ENCODE assay signal across 8 cellular contexts in genomic region chr4:40897557-40898203, GRCh38.
DNase-seq lines count a peak whose midpoint lies in the region; ATAC-seq and TF ChIP-seq lines count a peak whose summit lies in the region.

No MANE protein-coding gene starts in this region.

- ATAC-seq in HG02973 (IDR thresholded peaks at IDR 0.05; ENCODE audit: unreplicated experiment) (peak; percentile 59), GM21717 (IDR thresholded peaks at IDR 0.05; ENCODE audit: unreplicated experiment) (no peak)

- in situ Hi-C loops in GM13976 (cut with MboI; ENCODE audit: low sequenced_read_pairs, unreplicated experiment): loop anchor here (10.0 kb wide), 1 partner anchor 163 kb away; no protein-coding TSS in a partner anchor

- H3K9me3 ChIP-seq in colonic mucosa: no peaks in the 10 kb centered on the region
- H3K9me3 ChIP-seq in liver (ENCODE audit: control insufficient read depth in 4 of 4, low read length in 3 of 4): no peaks in the 10 kb centered on the region

- H3K36me3 ChIP-seq in colonic mucosa (no peaks in the 10 kb centered on the region), liver (ENCODE audit: control insufficient read depth in 4 of 4, insufficient read depth in 3 of 4, low read depth in 1 of 4, low read length in 3 of 4) (peaks cover 2 to 11% (median 6%) of the 10 kb centered on the region in 4 donors)

- H3K27ac ChIP-seq in colonic mucosa (no peak overlapping the region), liver (ENCODE audit: low read depth in 1 of 2, low read length in 2 of 2) (no peak overlapping the region)

- 39% methylated on average over 10 of the region's 10 CpGs for WGBS in liver

- TF ChIP-seq CTCF in GM13976 (IDR thresholded peaks at IDR 0.05; ENCODE audit: borderline replicate concordance, control extremely low read depth, extremely low read depth, insufficient read depth, missing control alignments) (peak; percentile 75), colonic mucosa (IDR thresholded peaks at IDR 0.05) (peak; percentile 73), liver (IDR thresholded peaks at IDR 0.05; ENCODE audit: low read depth, low read length, missing input control) (peak; percentile 65)

- H3K4me1 ChIP-seq in colonic mucosa: no peaks in the 10 kb centered on the region
- no peaks in the 10 kb centered on the region for H3K4me1 ChIP-seq in liver (ENCODE audit: control insufficient read depth in 4 of 4, insufficient read depth in 4 of 4, low read length in 3 of 4)

- intact Hi-C loops in colonic mucosa (cut with DNase I): loop anchor here (5.0 kb wide), 1 partner anchor 160 kb away; no protein-coding TSS in a partner anchor

- no peak overlapping the region for H3K9ac ChIP-seq in colonic mucosa (ENCODE audit: low read depth in 2 of 2, low read length in 2 of 2)
- no peak overlapping the region for H3K9ac ChIP-seq in liver (ENCODE audit: low read depth in 1 of 2, low read length in 2 of 2)

- H3K27me3 ChIP-seq in colonic mucosa (no peaks in the 10 kb centered on the region), liver (ENCODE audit: control insufficient read depth in 4 of 4, insufficient read depth in 4 of 4, low read length in 3 of 4) (no peaks in the 10 kb centered on the region)

- DNase-seq in GM13976 (ENCODE audit: low spot score) (peak; percentile 80), NCI-H345 treated with DMSO at 0.1 percent for 48 hours (lab: John Stamatoyannopoulos, UW; ENCODE audit: unreplicated experiment) (peak; percentile 45), colonic mucosa (peak; percentile 68)
- peak; percentile 57 to 60 for DNase-seq in activated CD4-positive, alpha-beta T cell treated with anti-CD3 and anti-CD28 coated beads for 4 hours
- peak; percentile 26 to 55 (median 42) for DNase-seq in stimulated activated CD4-positive, alpha-beta T cell treated with anti-CD3 and anti-CD28 coated beads, TNF-alpha, amount 100 ng/mL, for 4 hours (ENCODE audit: low read depth in 3 of 3)

- TF ChIP-seq RAD21 in liver (IDR thresholded peaks at IDR 0.05): peak; percentile 74 to 82

- no peak overlapping the region for H3K4me3 ChIP-seq in colonic mucosa
- no peak overlapping the region for H3K4me3 ChIP-seq in liver (ENCODE audit: low read depth in 1 of 3, low read length in 3 of 3)

TF ChIP-seq in liver, 16 proteins besides CTCF, POLR2A, EP300 and RAD21:
- TF ChIP-seq MAX (IDR thresholded peaks at IDR 0.05) (no peak), FOXA1 (IDR thresholded peaks at IDR 0.05) (no peak), GABPA (IDR thresholded peaks at IDR 0.05 in 1 of 2, conservative IDR thresholded peaks at IDR 0.05 in 1 of 2) (no peak), SP1 (IDR thresholded peaks at IDR 0.05) (no peak), HNF4A (conservative IDR thresholded peaks at IDR 0.05) (no peak), TAF1 (conservative IDR thresholded peaks at IDR 0.05) (no peak), RXRA (IDR thresholded peaks at IDR 0.05) (no peak), REST (IDR thresholded peaks at IDR 0.05) (no peak), ZBTB33 (IDR thresholded peaks at IDR 0.05) (no peak), ATF3 (IDR thresholded peaks at IDR 0.05) (no peak), YY1 (IDR thresholded peaks at IDR 0.05) (no peak), HNF4G (IDR thresholded peaks at IDR 0.05) (no peak), NR2F2 (IDR thresholded peaks at IDR 0.05) (no peak), FOXA2 (IDR thresholded peaks at IDR 0.05) (no peak), EGR1 (IDR thresholded peaks at IDR 0.05; ENCODE audit: low read depth in 2 of 2) (no peak), JUND (IDR thresholded peaks at IDR 0.05) (no peak)
